Comparison of ENCODE assay signal across 10 cellular contexts in the genomic region with DNA sequence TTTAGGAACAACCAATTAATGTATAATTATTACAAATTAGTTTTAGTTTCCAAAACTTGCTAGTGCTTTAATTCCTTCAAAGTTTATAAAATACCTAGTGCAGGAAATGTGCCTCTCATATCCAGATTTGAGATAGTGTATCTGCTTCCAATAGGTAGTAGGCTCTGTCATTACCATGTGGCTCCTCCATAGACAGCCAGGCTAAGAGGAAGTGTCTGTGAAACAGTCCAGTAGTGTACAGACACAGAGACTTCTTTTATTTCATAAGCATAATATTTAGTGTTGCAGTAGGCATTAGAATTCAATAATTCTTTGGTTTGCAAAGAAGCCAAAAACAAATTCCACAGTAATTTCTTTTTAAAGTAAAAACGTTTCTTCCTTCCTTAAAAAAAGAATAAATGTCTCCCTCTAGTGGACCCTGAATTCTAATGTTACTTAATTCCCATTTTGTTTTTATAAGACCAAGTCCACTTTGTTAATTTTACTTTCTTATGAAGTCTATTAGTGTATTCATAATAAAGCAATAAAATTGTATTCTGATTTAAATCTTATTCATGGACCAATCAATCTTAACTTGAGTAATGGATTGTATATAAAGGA.
DNase-seq lines count a peak whose midpoint lies in the region; ATAC-seq, FAIRE-seq and TF ChIP-seq lines count a peak whose summit lies in the region.
"Had no signal": no experiment of that assay in that cellular context is flagged by ENCODE, and none has a peak within 500 bp of the region (broad histone marks: within the 10 kb centered on the region; RNA-seq: fewer than 3 reads in every experiment).

No MANE protein-coding gene starts in this region.

- H3K4me1 Mint-ChIP-seq in mesothelial cell of epicardium, result peaks cover 5% of the 10 kb centered on the region

- H3K4me3 Mint-ChIP-seq in mesothelial cell of epicardium, result no peak overlapping the region
- H3K4me3 Mint-ChIP-seq: naive B cell had no signal

- H3K9ac ChIP-seq in DND-41 (ENCODE audit: low read depth, low read length), result no peak overlapping the region

- no peaks in the 10 kb centered on the region for H3K9me3 ChIP-seq in DND-41 (ENCODE audit: insufficient read depth, low read length, severe bottlenecking)
- peaks cover 0 to 5% of the 10 kb centered on the region in 2 donors for H3K9me3 ChIP-seq in transverse colon

- no peak overlapping the region for H3K4me3 ChIP-seq in DND-41 (ENCODE audit: low read depth in 1 of 2, low read length in 2 of 2)
- no peak overlapping the region for H3K4me3 ChIP-seq in LNCaP clone FGC (ENCODE audit: low read depth, low read length)
- no peak overlapping the region for H3K4me3 ChIP-seq in astrocyte of the spinal cord (ENCODE audit: low read depth, low read length)
- no peak overlapping the region for H3K4me3 ChIP-seq in transverse colon

- ATAC-seq in DND-41 (ENCODE audit: insufficient read depth, low read depth) (no peak), GM21576 (IDR thresholded peaks at IDR 0.05; ENCODE audit: unreplicated experiment) (no peak)

- H3K79me2 ChIP-seq in DND-41 (ENCODE audit: insufficient read depth, low read length), result no peaks in the 10 kb centered on the region

- DNase-seq in DND-41, result no peak
- no peak for DNase-seq in LNCaP clone FGC (ENCODE audit: low read depth)
- peak; percentile 41 for DNase-seq in astrocyte of the spinal cord (ENCODE audit: low read depth, low spot score)
- DNase-seq in mesothelial cell of epicardium (ENCODE audit: low spot score in 2 of 2, unreplicated experiment in 2 of 2), result no peak
- no peak for DNase-seq in GM19239 (ENCODE audit: insufficient read length, low spot score)
- DNase-seq in iPS-NIHi7 (ENCODE audit: extremely low spot score), result no peak
- DNase-seq in transverse colon, result no peak
- DNase-seq: cerebellar nuclear complex, naive B cell had no signal

- H3K27ac Mint-ChIP-seq in mesothelial cell of epicardium, result no peak overlapping the region
- H3K27ac Mint-ChIP-seq: naive B cell had no signal

- H2AFZ ChIP-seq in DND-41 (ENCODE audit: low read depth, low read length), result no peak overlapping the region; the same call in 1 of the 2 replicates

- in situ Hi-C loops in astrocyte of the spinal cord (cut with HindIII; ENCODE audit: low sequenced_read_pairs), result no loop called here
- in situ Hi-C loops in transverse colon (cut with MboI; ENCODE audit: low pct_ligation_motif_present in 1 of 4, low pct_unique_long_range_greater_than_20kb in 1 of 4, low sequenced_read_pairs in 3 of 4), result no loop called here

- intact Hi-C loops in transverse colon (cut with DNase I; ENCODE audit: low total_unique reads), result no loop called here

- FAIRE-seq in GM19239 (lab: Jason Lieb, UNC), result no peak

- H3K4me2 ChIP-seq in DND-41 (ENCODE audit: insufficient read depth, low read length), result no peak overlapping the region

- H3K4me1 ChIP-seq in DND-41 (ENCODE audit: insufficient read depth, low read length) (peaks cover 14% of the 10 kb centered on the region), transverse colon (peaks cover 0 to 11% (median 2%) of the 10 kb centered on the region in 4 donors)

- no peak for TF ChIP-seq EP300 in transverse colon (IDR thresholded peaks at IDR 0.05; ENCODE audit: low read depth)

- TF ChIP-seq POLR2A in transverse colon (IDR thresholded peaks at IDR 0.05), result no peak

- peaks cover 6% of the 10 kb centered on the region for H3K36me3 Mint-ChIP-seq in mesothelial cell of epicardium

- TF ChIP-seq CTCF in DND-41 (IDR thresholded peaks at IDR 0.05; ENCODE audit: borderline replicate concordance, extremely low read depth, low read length, poor library complexity, severe bottlenecking) (peak; percentile 56), LNCaP clone FGC (IDR thresholded peaks at IDR 0.05; ENCODE audit: control insufficient read depth, extremely low read depth, insufficient read depth) (peak; percentile 21; the same call in 1 of the 2 replicates), astrocyte of the spinal cord (IDR thresholded peaks at IDR 0.05; ENCODE audit: low read depth, low read length) (peak; percentile 34), mesothelial cell of epicardium (IDR thresholded peaks at IDR 0.05; ENCODE audit: unreplicated experiment) (peak; percentile 68), transverse colon (IDR thresholded peaks at IDR 0.05) (peak in 1 of 5 experiments; percentile 7)

- no peaks in the 10 kb centered on the region for H4K20me1 ChIP-seq in DND-41 (ENCODE audit: insufficient read depth, low read length)

- no peaks in the 10 kb centered on the region for H3K27me3 ChIP-seq in DND-41 (ENCODE audit: insufficient read depth, low read length, poor library complexity)
- no peaks in the 10 kb centered on the region for H3K27me3 ChIP-seq in transverse colon

- WGBS in transverse colon (ENCODE audit: low coverage in 1 of 2), 2 donors, result 36 to 43% methylated on average over 1 of the region's 1 CpG

- H3K27me3 Mint-ChIP-seq in mesothelial cell of epicardium (ENCODE audit: low read depth), result no peaks in the 10 kb centered on the region
- H3K27me3 Mint-ChIP-seq: naive B cell had no signal

- H3K27ac ChIP-seq in DND-41 (ENCODE audit: low read length) (no peak overlapping the region), transverse colon (no peak overlapping the region)

- H3K9me3 Mint-ChIP-seq in mesothelial cell of epicardium, result peaks cover 7% of the 10 kb centered on the region

- H3K36me3 ChIP-seq in DND-41 (ENCODE audit: insufficient read depth, low read length) (no peaks in the 10 kb centered on the region), transverse colon (no peaks in the 10 kb centered on the region)
